Comparison of ENCODE assay signal across 3 cellular contexts in genomic region chr9:76742890-76743289, GRCh38. TPM values are rescaled to one million over a fixed set of nuclear protein-coding genes. Genes with fewer than 3 reads are reported as not detected.
"Had no signal": no experiment of that assay in that cellular context is flagged by ENCODE, and none has a peak within 500 bp of the region (broad histone marks: within the 10 kb centered on the region; RNA-seq: fewer than 3 reads in every experiment).

No MANE protein-coding gene starts in this region.

RNA-seq across cellular contexts. Expression of gene PCA3, which starts 21.3 kb away (rescaled TPM):
- total RNA-seq: M059J, MCF 10A, NCI-H460 had no signal
